Comparison of ENCODE assay signal across 9 cellular contexts in genomic region chr19:12195501-12195860, GRCh38. TPM values are rescaled to one million over a fixed set of nuclear protein-coding genes. Genes with fewer than 3 reads are reported as not detected.
DNase-seq lines count a peak whose midpoint lies in the region; ATAC-seq lines count a peak whose summit lies in the region.
"Had no signal": no experiment of that assay in that cellular context is flagged by ENCODE, and none has a peak within 500 bp of the region (broad histone marks: within the 10 kb centered on the region; RNA-seq: fewer than 3 reads in every experiment).

No MANE protein-coding gene starts in this region.

- H3K9me2 ChIP-seq in GM23248 (ENCODE audit: insufficient read depth) = no peaks in the 10 kb centered on the region

- ATAC-seq in GM19455 (IDR thresholded peaks at IDR 0.05; ENCODE audit: unreplicated experiment) (no peak), left colon (no peak)

- peaks cover 13% of the 10 kb centered on the region for H3K9me3 ChIP-seq in GM23248 (ENCODE audit: low read depth)

- H3K4me3 Mint-ChIP-seq in activated naive CD8-positive, alpha-beta T cell treated with anti-CD3 and anti-CD28 coated beads for 36 hours = peak overlapping the region; percentile 82

- peaks cover 77% of the 10 kb centered on the region for H3K36me3 Mint-ChIP-seq in activated naive CD8-positive, alpha-beta T cell treated with anti-CD3 and anti-CD28 coated beads for 36 hours

- 11 to 12% methylated on average over 11 of the region's 11 CpGs for WGBS in GM23248 (ENCODE audit: low coverage in 1 of 2, low lambda C conversion rate in 2 of 2, missing lambda C conversion rate in 2 of 2), 2 experiments

- no peaks in the 10 kb centered on the region for H3K79me2 ChIP-seq in GM23248 (ENCODE audit: insufficient read depth)

- no peaks in the 10 kb centered on the region for H3K27me3 ChIP-seq in GM23248 (replicated peaks; ENCODE audit: insufficient read depth)

- no peaks in the 10 kb centered on the region for H3F3A ChIP-seq in GM23248 (ENCODE audit: insufficient read depth)

- H3K4me1 ChIP-seq in GM23248 (ENCODE audit: insufficient read depth) = no peaks in the 10 kb centered on the region

- H3K4me1 Mint-ChIP-seq in activated naive CD8-positive, alpha-beta T cell treated with anti-CD3 and anti-CD28 coated beads for 36 hours = peaks cover 25% of the 10 kb centered on the region

- no peak overlapping the region for H3K27ac ChIP-seq in GM23248
- H3K27ac ChIP-seq in skin epidermis = peak overlapping the region in 5 of 21 experiments; percentile 22 to 76 (median 64)

- H3K36me3 ChIP-seq in GM23248 (ENCODE audit: low read depth) = peaks cover 28% of the 10 kb centered on the region

- no peaks in the 10 kb centered on the region for H4K20me1 ChIP-seq in GM23248 (ENCODE audit: insufficient read depth)

- peak overlapping the region; percentile 51 for H3K4me3 ChIP-seq in GM23248
- peak overlapping the region; percentile 39 for H3K4me3 ChIP-seq in iPS-11a (ENCODE audit: low read depth, low read length)
- peak overlapping the region; percentile 37 to 61 (median 44) for H3K4me3 ChIP-seq in skin epidermis

- peak overlapping the region; percentile 48 for H3K9ac ChIP-seq in GM23248

- DNase-seq in GM23248 (peak; percentile 15), left colon (no peak), islet precursor cell (no peak), NCI-H524 treated with DMSO at 0.1 percent for 48 hours (lab: John Stamatoyannopoulos, UW) (no peak)
- DNase-seq in activated naive CD8-positive, alpha-beta T cell treated with anti-CD3 and anti-CD28 coated beads for 36 hours = no peak
- DNase-seq: NCI-H82 had no signal

- peak overlapping the region; percentile 56 for H2AFZ ChIP-seq in GM23248

- peaks cover 36% of the 10 kb centered on the region for H3K9me3 Mint-ChIP-seq in activated naive CD8-positive, alpha-beta T cell treated with anti-CD3 and anti-CD28 coated beads for 36 hours

- in situ Hi-C loops in GM23248 (cut with MboI) = no loop called here

- H3K4me2 ChIP-seq in GM23248 (ENCODE audit: unreplicated experiment) = no peak overlapping the region

- intact Hi-C loops in left colon (cut with DNase I, micrococcal nuclease) = no loop called here

- peak overlapping the region; percentile 73 for H3K27ac Mint-ChIP-seq in activated naive CD8-positive, alpha-beta T cell treated with anti-CD3 and anti-CD28 coated beads for 36 hours

- H3K27me3 Mint-ChIP-seq in activated naive CD8-positive, alpha-beta T cell treated with anti-CD3 and anti-CD28 coated beads for 36 hours = no peaks in the 10 kb centered on the region

RNA-seq across cellular contexts. Expression of gene ZNF136, which starts 32.6 kb away (rescaled TPM):
- total RNA-seq in GM23248 (2014; rRNA removed; shearing (Covaris generic)) = 3.0 and 5.1 TPM in 2 replicates
- polyA plus RNA-seq in GM23248 (2016; fragmentation: Nextera tagmentation; extraction: Ambion mirVana) = 4.6 and 4.8 TPM in 2 replicates
- 10 to 100 TPM; 11.6 to 12.9 TPM for total RNA-seq in activated naive CD8-positive, alpha-beta T cell treated with anti-CD3 and anti-CD28 coated beads for 36 hours
- 1 to 10 TPM; 5.6 to 6.1 TPM for total RNA-seq in left colon

RNA-seq across cellular contexts. Expression of gene ZNF625, which starts 38.9 kb away (rescaled TPM):
- total RNA-seq in GM23248 (2014; rRNA removed; shearing (Covaris generic)) = 3.2 and 7.2 TPM in 2 replicates
- polyA plus RNA-seq in GM23248 (2016; fragmentation: Nextera tagmentation; extraction: Ambion mirVana) = 1.5 and 2.4 TPM in 2 replicates
- 1 to 10 TPM; 3.9 to 4.0 TPM for total RNA-seq in activated naive CD8-positive, alpha-beta T cell treated with anti-CD3 and anti-CD28 coated beads for 36 hours
- 1 to 10 TPM; 2.8 to 3.0 TPM for total RNA-seq in left colon

RNA-seq across cellular contexts. Expression of gene ZNF20, which starts 55.3 kb away (rescaled TPM):
- total RNA-seq in GM23248 (2014; rRNA removed; shearing (Covaris generic)) = 5.5 and 5.9 TPM in 2 replicates
- 1.3 and 2.1 TPM in 2 replicates for polyA plus RNA-seq in GM23248 (2016; fragmentation: Nextera tagmentation; extraction: Ambion mirVana)
- 1 to 10 TPM in 1 of 2 experiments, under 1 TPM in 1; 0.74 to 2.6 TPM for total RNA-seq in activated naive CD8-positive, alpha-beta T cell treated with anti-CD3 and anti-CD28 coated beads for 36 hours
- 1 to 10 TPM; 3.8 to 6.2 TPM for total RNA-seq in left colon
